1 cellular context compared by ENCODE assay signal in genomic region chr10:5685764-5686240, GRCh38.
TF ChIP-seq lines count a peak whose summit lies in the region.

No MANE protein-coding gene starts in this region.

TF ChIP-seq in HepG2, 621 proteins besides CTCF, POLR2A, EP300 and RAD21:
- TF ChIP-seq ARID2 (CRISPR knock-in tag; IDR thresholded peaks at IDR 0.05; ENCODE audit: borderline replicate concordance) = 0 out of 2 replicates have a peak, but pooled peaks have one; percentile 39
- peak; percentile 4; the same call in 1 of the 2 replicates for TF ChIP-seq RXRB (CRISPR knock-in tag; IDR thresholded peaks at IDR 0.05; ENCODE audit: borderline replicate concordance)
- 0 out of 2 replicates have a peak, but pooled peaks have one; percentile 7 for TF ChIP-seq KAT7 (CRISPR knock-in tag; IDR thresholded peaks at IDR 0.05; ENCODE audit: borderline replicate concordance)
- TF ChIP-seq, protein P1, sequence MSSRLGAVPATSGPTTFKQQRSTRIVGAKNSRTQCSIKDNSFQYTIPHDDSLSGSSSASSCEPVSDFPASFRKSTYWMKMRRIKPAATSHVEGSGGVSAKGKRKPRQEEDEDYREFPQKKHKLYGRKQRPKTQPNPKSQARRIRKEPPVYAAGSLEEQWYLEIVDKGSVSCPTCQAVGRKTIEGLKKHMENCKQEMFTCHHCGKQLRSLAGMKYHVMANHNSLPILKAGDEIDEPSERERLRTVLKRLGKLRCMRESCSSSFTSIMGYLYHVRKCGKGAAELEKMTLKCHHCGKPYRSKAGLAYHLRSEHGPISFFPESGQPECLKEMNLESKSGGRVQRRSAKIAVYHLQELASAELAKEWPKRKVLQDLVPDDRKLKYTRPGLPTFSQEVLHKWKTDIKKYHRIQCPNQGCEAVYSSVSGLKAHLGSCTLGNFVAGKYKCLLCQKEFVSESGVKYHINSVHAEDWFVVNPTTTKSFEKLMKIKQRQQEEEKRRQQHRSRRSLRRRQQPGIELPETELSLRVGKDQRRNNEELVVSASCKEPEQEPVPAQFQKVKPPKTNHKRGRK (CRISPR knock-in tag; IDR thresholded peaks at IDR 0.05) = no peak
- TF ChIP-seq ZC3H13 (CRISPR knock-in tag; IDR thresholded peaks at IDR 0.05) = 0 out of 2 replicates have a peak, but pooled peaks have one; percentile 32
- TF ChIP-seq SNAI1 (CRISPR knock-in tag; IDR thresholded peaks at IDR 0.05; ENCODE audit: borderline replicate concordance) = 0 out of 2 replicates have a peak, but pooled peaks have one; percentile 58
- no peak for TF ChIP-seq E2F1 (CRISPR knock-in tag; IDR thresholded peaks at IDR 0.05)
- TF ChIP-seq ZNF569 (CRISPR knock-in tag; IDR thresholded peaks at IDR 0.05; ENCODE audit: borderline replicate concordance) = no peak
